14 cellular contexts compared by ENCODE assay signal in the genomic region with DNA sequence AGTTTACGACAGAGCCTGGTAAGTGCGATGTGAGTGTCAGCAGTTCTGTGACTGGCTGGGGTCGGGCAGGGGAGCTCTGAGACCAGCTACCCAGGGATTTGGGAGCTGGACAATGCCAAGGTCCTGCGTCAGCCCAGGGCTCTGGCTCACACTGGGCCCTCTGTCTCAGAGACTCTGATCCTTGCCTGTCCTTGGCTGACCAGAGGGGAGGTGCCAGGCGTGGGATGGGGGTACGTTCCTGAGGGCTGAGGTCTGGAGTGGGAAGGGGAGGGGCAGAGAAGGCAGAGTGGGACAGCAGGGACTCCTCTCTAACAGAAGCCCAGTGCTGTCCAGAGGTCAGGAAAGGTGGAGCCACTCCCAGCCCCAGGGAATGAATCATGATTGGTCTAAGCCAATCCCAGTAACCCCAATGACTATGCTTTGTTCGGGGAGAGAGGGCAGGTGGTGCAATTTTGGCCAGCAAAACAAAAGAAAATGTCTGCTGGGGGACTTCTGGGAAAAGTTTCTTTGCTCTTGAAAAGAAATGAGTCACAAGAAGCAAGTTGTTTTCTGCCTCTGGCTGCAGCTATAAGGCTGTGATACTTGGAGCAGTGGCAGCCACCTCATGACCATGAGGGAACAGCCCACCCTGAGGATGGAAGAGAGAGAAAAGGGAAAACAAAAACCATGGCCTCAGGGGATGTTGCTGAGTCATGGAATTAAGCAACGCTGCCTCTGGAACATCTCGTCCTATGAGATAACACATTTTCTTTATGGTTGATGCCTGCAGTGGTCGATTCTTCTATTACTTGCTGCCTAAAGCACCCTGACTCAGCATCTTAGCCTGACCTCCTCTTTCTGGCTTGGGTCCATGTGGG.
DNase-seq lines count a peak whose midpoint lies in the region; ATAC-seq lines count a peak whose summit lies in the region.
"Had no signal": no experiment of that assay in that cellular context is flagged by ENCODE, and none has a peak within 500 bp of the region (broad histone marks: within the 10 kb centered on the region; RNA-seq: fewer than 3 reads in every experiment).

No MANE protein-coding gene starts in this region.

- H3K79me1 ChIP-seq in trophoblast cell (ENCODE audit: low read length), result no peaks in the 10 kb centered on the region

- H3K27me3 ChIP-seq in GM23248 (replicated peaks; ENCODE audit: insufficient read depth) (no peaks in the 10 kb centered on the region), trophoblast cell (ENCODE audit: insufficient read depth, low read length) (no peaks in the 10 kb centered on the region)

- 51 to 57% methylated on average over 10 of the region's 10 CpGs for WGBS in GM23248 (ENCODE audit: low coverage in 1 of 2, low lambda C conversion rate in 2 of 2, missing lambda C conversion rate in 2 of 2), 2 experiments
- WGBS in trophoblast cell (ENCODE audit: extremely low coverage, insufficient coverage, insufficient read length), result no CpG with 5 or more reads among the region's 10 CpGs

- no peaks in the 10 kb centered on the region for H3K9me3 ChIP-seq in GM23248 (ENCODE audit: low read depth)
- peaks cover 2% of the 10 kb centered on the region for H3K9me3 ChIP-seq in trophoblast cell (ENCODE audit: insufficient read depth, low read depth, low read length)

- H3K79me2 ChIP-seq in GM23248 (ENCODE audit: insufficient read depth) (no peaks in the 10 kb centered on the region), trophoblast cell (ENCODE audit: control insufficient read depth, insufficient read depth, low read length, poor library complexity) (no peaks in the 10 kb centered on the region)

- no peak overlapping the region for H4K12ac ChIP-seq in trophoblast cell (ENCODE audit: low read depth, low read length)

- H3K4me2 ChIP-seq in GM23248 (ENCODE audit: unreplicated experiment) (no peak overlapping the region), trophoblast cell (ENCODE audit: low read length) (no peak overlapping the region)
- H3K4me2 ChIP-seq: PC-9 had no signal

- no peak for ATAC-seq in GM21515 (IDR thresholded peaks at IDR 0.05; ENCODE audit: unreplicated experiment)
- ATAC-seq: GM12878, T-cell had no signal

- H3K9ac ChIP-seq in GM23248, result no peak overlapping the region
- no peak overlapping the region for H3K9ac ChIP-seq in trophoblast cell (ENCODE audit: low read length)

- no peak overlapping the region for H3K4ac ChIP-seq in trophoblast cell (ENCODE audit: low read depth, low read length)

- H3K27ac ChIP-seq in GM23248 (no peak overlapping the region), trophoblast cell (ENCODE audit: low read depth, low read length) (no peak overlapping the region)
- H3K27ac ChIP-seq: PC-9 had no signal

- H2AFZ ChIP-seq in GM23248 (no peak overlapping the region), trophoblast cell (ENCODE audit: insufficient read depth, low read length, poor library complexity) (no peak overlapping the region)
- H2AFZ ChIP-seq: PC-9 had no signal

- H3K23ac ChIP-seq in trophoblast cell (ENCODE audit: low read length), result no peak overlapping the region

- no peak overlapping the region for H2AK5ac ChIP-seq in trophoblast cell (ENCODE audit: low read length)

- no peaks in the 10 kb centered on the region for H3K4me1 ChIP-seq in GM23248 (ENCODE audit: insufficient read depth)
- H3K4me1 ChIP-seq in trophoblast cell (ENCODE audit: control insufficient read depth in 1 of 2, insufficient read depth in 2 of 2, low read length in 2 of 2), result no peaks in the 10 kb centered on the region

- no peaks in the 10 kb centered on the region for H4K20me1 ChIP-seq in GM23248 (ENCODE audit: insufficient read depth)

- no peaks in the 10 kb centered on the region for H3K9me2 ChIP-seq in GM23248 (ENCODE audit: insufficient read depth)

- no peak overlapping the region for H2BK12ac ChIP-seq in trophoblast cell (ENCODE audit: low read length)

- peak; percentile 5 for DNase-seq in GM23248
- peak; percentile 34 for DNase-seq in NCI-H69 (lab: John Stamatoyannopoulos, UW)
- peak; percentile 7 for DNase-seq in fibroblast of gingiva (ENCODE audit: low read depth)
- DNase-seq in trophoblast cell, result peak; percentile 77
- no peak for DNase-seq in NCI-H2107 treated with DMSO at 0.1 percent for 48 hours (lab: John Stamatoyannopoulos, UW; ENCODE audit: unreplicated experiment)
- no peak for DNase-seq in 8988T
- DNase-seq: activated CD4-positive, CD25-positive, alpha-beta regulatory T cell; DND-41; endodermal cell; NCI-H1105 treated with DMSO at 0.1 percent for 48 hours; PC-9; T-cell had no signal

- H4K91ac ChIP-seq in trophoblast cell (ENCODE audit: low read depth, low read length), result no peak overlapping the region

- no peak overlapping the region for H3K4me3 ChIP-seq in GM23248
- H3K4me3 ChIP-seq in trophoblast cell (ENCODE audit: low read depth, low read length), result no peak overlapping the region
- H3K4me3 ChIP-seq: GM12878, PC-9 had no signal

- H2BK5ac ChIP-seq in trophoblast cell (ENCODE audit: low read depth, low read length, poor library complexity), result no peak overlapping the region

- no peak overlapping the region for H3K14ac ChIP-seq in trophoblast cell (ENCODE audit: low read length)

- H2BK120ac ChIP-seq in trophoblast cell (ENCODE audit: insufficient read depth, low read length, poor library complexity), result no peak overlapping the region

- H3K18ac ChIP-seq in trophoblast cell (ENCODE audit: low read length), result no peak overlapping the region

- in situ Hi-C loops in GM23248 (cut with MboI), result no loop called here

- H3K36me3 ChIP-seq in GM23248 (ENCODE audit: low read depth) (no peaks in the 10 kb centered on the region), trophoblast cell (ENCODE audit: control insufficient read depth in 1 of 2, insufficient read depth in 2 of 2, low read length in 2 of 2) (no peaks in the 10 kb centered on the region)

- H3F3A ChIP-seq in GM23248 (ENCODE audit: insufficient read depth), result no peaks in the 10 kb centered on the region

- no peak overlapping the region for H4K8ac ChIP-seq in trophoblast cell (ENCODE audit: low read depth, low read length)

Comparison
In these comparisons a context has a peak if more than half of its experiments do, and no peak if none do; other contexts are left out.
1. DNase-seq: peak in GM23248 (single experiment), NCI-H69 (single experiment), fibroblast of gingiva (single experiment) and trophoblast cell (2 of 2); none in NCI-H2107 treated with DMSO at 0.1 percent for 48 hours (single experiment) and 8988T (single experiment).